ENCODE assay signal across 27 cellular contexts in the genomic region with DNA sequence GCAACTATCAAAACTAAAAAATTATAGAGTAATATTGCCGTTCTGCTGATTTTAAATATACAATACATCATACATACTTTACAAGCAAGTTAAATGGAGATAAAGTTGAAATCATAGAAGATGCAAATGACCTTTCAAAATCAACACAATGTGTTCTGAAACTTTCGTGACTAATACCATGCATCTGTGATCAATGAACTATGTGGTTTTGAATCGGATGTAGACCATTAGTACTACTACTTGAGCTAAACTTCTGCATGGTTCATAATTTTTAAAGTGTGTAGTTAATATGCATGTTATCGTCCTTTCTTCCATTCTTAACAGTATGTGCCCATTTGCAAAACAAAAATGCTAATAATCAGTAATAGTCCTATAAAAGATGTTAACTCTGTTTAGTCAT. TPM values are rescaled to one million over a fixed set of nuclear protein-coding genes. Genes with fewer than 3 reads are reported as not detected.
DNase-seq lines count a peak whose midpoint lies in the region; ATAC-seq lines count a peak whose summit lies in the region.
"Had no signal": no experiment of that assay in that cellular context is flagged by ENCODE, and none has a peak within 500 bp of the region (broad histone marks: within the 10 kb centered on the region; RNA-seq: fewer than 3 reads in every experiment).

No MANE protein-coding gene starts in this region.

- H3K27me3 Mint-ChIP-seq in activated naive CD4-positive, alpha-beta T cell treated with anti-CD3 and anti-CD28 coated beads, Interleukin-2, amount 10 ng/mL, durations not matched to agents 7 days and 5 days, result no peaks in the 10 kb centered on the region
- no peaks in the 10 kb centered on the region for H3K27me3 Mint-ChIP-seq in activated CD4-positive, alpha-beta memory T cell treated with anti-CD3 and anti-CD28 coated beads for 36 hours
- H3K27me3 Mint-ChIP-seq in stimulated activated memory B cell treated with anti-CD40 and anti-IgM and Interleukin-4, amounts not matched to agents 10 μg/mL and 1 μg/mL and 100 μg/mL, for 72 hours, result no peaks in the 10 kb centered on the region

- intact Hi-C loops in activated CD4-positive, alpha-beta memory T cell treated with anti-CD3 and anti-CD28 coated beads for 36 hours (cut with micrococcal nuclease), result loop anchor here (5.0 to 10.0 kb wide), 3 partner anchors 408 to 600 kb away; partner anchors contain the start of gene CARD19

- no peak overlapping the region for H3K4me3 Mint-ChIP-seq in activated naive CD4-positive, alpha-beta T cell treated with anti-CD3 and anti-CD28 coated beads, Interleukin-2, amount 10 ng/mL, durations not matched to agents 7 days and 5 days
- no peak overlapping the region for H3K4me3 Mint-ChIP-seq in activated CD4-positive, alpha-beta memory T cell treated with anti-CD3 and anti-CD28 coated beads for 36 hours
- no peak overlapping the region for H3K4me3 Mint-ChIP-seq in stimulated activated memory B cell treated with anti-CD40 and anti-IgM and Interleukin-4, amounts not matched to agents 10 μg/mL and 1 μg/mL and 100 μg/mL, for 72 hours

- peak overlapping the region; percentile 75 for H3K27ac Mint-ChIP-seq in activated naive CD4-positive, alpha-beta T cell treated with anti-CD3 and anti-CD28 coated beads, Interleukin-2, amount 10 ng/mL, durations not matched to agents 7 days and 5 days
- peak overlapping the region; percentile 64 for H3K27ac Mint-ChIP-seq in activated CD4-positive, alpha-beta memory T cell treated with anti-CD3 and anti-CD28 coated beads for 36 hours
- peak overlapping the region; percentile 35 for H3K27ac Mint-ChIP-seq in stimulated activated memory B cell treated with anti-CD40 and anti-IgM and Interleukin-4, amounts not matched to agents 10 μg/mL and 1 μg/mL and 100 μg/mL, for 72 hours

- peaks cover 28% of the 10 kb centered on the region for H3K4me1 Mint-ChIP-seq in activated naive CD4-positive, alpha-beta T cell treated with anti-CD3 and anti-CD28 coated beads, Interleukin-2, amount 10 ng/mL, durations not matched to agents 7 days and 5 days
- H3K4me1 Mint-ChIP-seq in activated CD4-positive, alpha-beta memory T cell treated with anti-CD3 and anti-CD28 coated beads for 36 hours (ENCODE audit: low read depth), result peaks cover 25% of the 10 kb centered on the region
- H3K4me1 Mint-ChIP-seq in stimulated activated memory B cell treated with anti-CD40 and anti-IgM and Interleukin-4, amounts not matched to agents 10 μg/mL and 1 μg/mL and 100 μg/mL, for 72 hours, result peaks cover 40% of the 10 kb centered on the region

- ATAC-seq in GM18861 (IDR thresholded peaks at IDR 0.05; ENCODE audit: unreplicated experiment), result peak; percentile 29
- ATAC-seq in stimulated activated memory B cell treated with anti-CD40 and anti-IgM and Interleukin-4, amounts not matched to agents 10 μg/mL and 1 μg/mL and 100 μg/mL, for 72 hours, result no peak
- ATAC-seq: HCT116, HepG2, K562 had no signal

- DNase-seq in activated naive CD4-positive, alpha-beta T cell treated with anti-CD3 and anti-CD28 coated beads, Interleukin-2, amount 10 ng/mL, durations not matched to agents 7 days and 5 days, result no peak
- no peak for DNase-seq in activated naive CD4-positive, alpha-beta T cell treated with Interleukin-2 at 50 U/mL for 16 hours
- DNase-seq in activated CD4-positive, alpha-beta memory T cell treated with anti-CD3 and anti-CD28 coated beads for 36 hours, result no peak
- no peak for DNase-seq in NCI-H226
- no peak for DNase-seq in epidermal melanocyte (ENCODE audit: insufficient read length, low spot score)
- DNase-seq in NCI-H82 (lab: John Stamatoyannopoulos, UW), result no peak
- DNase-seq: 8988T, AML-193, C1 segment of cervical spinal cord, DMS53, GDM1, GOT3, NCI-H1092 treated with DMSO at 0.1 percent for 48 hours, NCI-H1694, NCI-H2081 treated with DMSO at 0.1 percent for 48 hours, NCI-H2171 treated with DMSO at 0.1 percent for 48 hours, NCI-H446, NCI-H526, PC-9, RPMI8226, SHP77, SW 1271 had no signal

- CTCF ChIA-PET in activated naive CD4-positive, alpha-beta T cell treated with anti-CD3 and anti-CD28 coated beads, Interleukin-2, amount 10 ng/mL, durations not matched to agents 7 days and 5 days (lab: Charles Lee), result interaction anchor here (1.0 to 1.8 kb wide), 5 partner anchors 29 to 608 kb away, joined by 3 to 6 read pairs (median 4); no protein-coding TSS in a partner anchor
- CTCF ChIA-PET in activated CD4-positive, alpha-beta memory T cell treated with anti-CD3 and anti-CD28 coated beads for 36 hours (lab: Charles Lee), result interaction anchor here (1.0 to 2.6 kb wide), 8 partner anchors 14 to 251 kb away, joined by 3 to 17 read pairs (median 9); partner anchors contain the start of gene FAM120A

- peaks cover 35% of the 10 kb centered on the region for H3K36me3 Mint-ChIP-seq in activated naive CD4-positive, alpha-beta T cell treated with anti-CD3 and anti-CD28 coated beads, Interleukin-2, amount 10 ng/mL, durations not matched to agents 7 days and 5 days
- peaks cover 25% of the 10 kb centered on the region for H3K36me3 Mint-ChIP-seq in activated CD4-positive, alpha-beta memory T cell treated with anti-CD3 and anti-CD28 coated beads for 36 hours
- peaks cover 39% of the 10 kb centered on the region for H3K36me3 Mint-ChIP-seq in stimulated activated memory B cell treated with anti-CD40 and anti-IgM and Interleukin-4, amounts not matched to agents 10 μg/mL and 1 μg/mL and 100 μg/mL, for 72 hours

- POLR2A ChIA-PET in activated CD4-positive, alpha-beta memory T cell treated with anti-CD3 and anti-CD28 coated beads for 36 hours (lab: Charles Lee), result interaction anchor here (1.5 kb wide), 1 partner anchor 895 kb away, joined by 3 read pairs; the partner anchor contains the start of gene IPPK

- no peaks in the 10 kb centered on the region for H3K9me3 Mint-ChIP-seq in activated naive CD4-positive, alpha-beta T cell treated with anti-CD3 and anti-CD28 coated beads, Interleukin-2, amount 10 ng/mL, durations not matched to agents 7 days and 5 days
- H3K9me3 Mint-ChIP-seq in activated CD4-positive, alpha-beta memory T cell treated with anti-CD3 and anti-CD28 coated beads for 36 hours, result no peaks in the 10 kb centered on the region
- no peaks in the 10 kb centered on the region for H3K9me3 Mint-ChIP-seq in stimulated activated memory B cell treated with anti-CD40 and anti-IgM and Interleukin-4, amounts not matched to agents 10 μg/mL and 1 μg/mL and 100 μg/mL, for 72 hours

RNA-seq across cellular contexts. Expression of gene PHF2, which starts 11.3 kb away (rescaled TPM):
- 10 to 100 TPM; 16.0 to 16.2 TPM for total RNA-seq in activated CD4-positive, alpha-beta memory T cell treated with anti-CD3 and anti-CD28 coated beads for 36 hours
